ENCODE assay signal across 1 cellular context in the genomic region with DNA sequence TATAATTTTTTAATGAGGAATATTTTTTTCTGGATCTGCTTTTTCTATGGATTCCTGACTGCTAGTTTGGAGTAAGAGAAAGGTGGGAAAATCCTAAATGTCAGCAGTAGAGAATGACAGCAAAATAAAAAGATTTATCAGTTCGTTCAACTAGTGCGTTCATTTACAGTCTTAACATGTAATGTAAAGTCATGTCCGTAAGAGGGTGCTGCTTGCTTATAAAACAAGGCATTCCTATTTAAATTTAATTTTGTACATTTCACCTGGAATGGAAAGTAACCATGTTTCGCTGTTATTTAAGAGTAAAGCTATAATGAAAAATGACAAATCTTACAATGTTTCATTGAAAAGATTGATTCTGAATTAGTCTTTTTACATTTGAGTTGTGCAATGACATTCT.
TF ChIP-seq lines count a peak whose summit lies in the region.

No MANE protein-coding gene starts in this region.

TF ChIP-seq in GM23338, 12 proteins besides CTCF, POLR2A, EP300 and RAD21 (continued from another document):
- TF ChIP-seq ZNF462 (CRISPR knock-in tag; IDR thresholded peaks at IDR 0.05) (no peak), POLR2AphosphoS5 (IDR thresholded peaks at IDR 0.05; ENCODE audit: low read depth) (no peak), REST (IDR thresholded peaks at IDR 0.05; ENCODE audit: unreplicated experiment) (no peak), STAT1 (IDR thresholded peaks at IDR 0.05; ENCODE audit: unreplicated experiment) (no peak), ZNF114 (CRISPR knock-in tag; IDR thresholded peaks at IDR 0.05) (no peak), EZH2 (IDR thresholded peaks at IDR 0.05; ENCODE audit: low read depth, unreplicated experiment) (no peak)
TF ChIP-seq in GM23338: peak in this region for 0.
